Comparison of ENCODE assay signal across 23 cellular contexts in the genomic region with DNA sequence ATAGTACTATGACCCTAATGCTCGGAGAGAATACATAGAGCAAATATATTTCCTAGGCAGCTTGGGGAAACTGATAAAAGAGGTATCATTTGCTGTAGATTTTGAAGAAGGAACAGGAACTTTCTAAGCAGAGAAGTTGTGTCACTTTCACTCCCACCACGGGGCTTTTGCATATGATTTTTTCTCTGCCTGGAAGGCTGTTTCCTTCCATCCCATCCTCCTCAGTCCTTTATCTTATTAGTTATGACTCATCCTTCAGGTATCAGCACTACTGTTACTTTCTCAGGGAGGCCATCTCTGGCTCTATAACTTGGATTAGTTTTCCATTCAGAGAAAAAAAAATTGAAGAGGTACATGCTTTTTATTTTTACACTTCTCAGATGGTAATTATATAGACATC.
"Had no signal": no experiment of that assay in that cellular context is flagged by ENCODE, and none has a peak within 500 bp of the region (broad histone marks: within the 10 kb centered on the region; RNA-seq: fewer than 3 reads in every experiment).

No MANE protein-coding gene starts in this region.

- H3K36me3 Mint-ChIP-seq: activated naive CD4-positive, alpha-beta T cell treated with anti-CD3 and anti-CD28 coated beads, Interleukin-2, amount 50 U/mL, for 24 hours; brain; memory B cell; naive B cell; stimulated activated naive B cell treated with anti-CD40 and anti-IgM and Interleukin-4, amounts not matched to agents 10 μg/mL and 1 μg/mL and 100 μg/mL, for 72 hours had no signal

- H3K4me2 ChIP-seq: smooth muscle cell had no signal

- H3K9me3 ChIP-seq: transverse colon, uterus had no signal

- H3K27me3 Mint-ChIP-seq: activated CD4-positive, alpha-beta T cell treated with anti-CD3 and anti-CD28 coated beads, Interleukin-2, amount 10 ng/mL, durations not matched to agents 7 days and 5 days; activated naive CD4-positive, alpha-beta T cell treated with anti-CD3 and anti-CD28 coated beads, Interleukin-2, amount 50 U/mL, for 24 hours; brain; memory B cell; naive B cell; stimulated activated naive B cell treated with anti-CD40 and anti-IgM and Interleukin-4, amounts not matched to agents 10 μg/mL and 1 μg/mL and 100 μg/mL, for 72 hours had no signal

- H3K4me1 Mint-ChIP-seq: activated CD4-positive, alpha-beta T cell treated with anti-CD3 and anti-CD28 coated beads, Interleukin-2, amount 10 ng/mL, durations not matched to agents 7 days and 5 days; activated naive CD4-positive, alpha-beta T cell treated with anti-CD3 and anti-CD28 coated beads, Interleukin-2, amount 50 U/mL, for 24 hours; memory B cell; naive B cell; stimulated activated naive B cell treated with anti-CD40 and anti-IgM and Interleukin-4, amounts not matched to agents 10 μg/mL and 1 μg/mL and 100 μg/mL, for 72 hours had no signal

- H3K4me3 Mint-ChIP-seq: activated CD4-positive, alpha-beta T cell treated with anti-CD3 and anti-CD28 coated beads, Interleukin-2, amount 10 ng/mL, durations not matched to agents 7 days and 5 days; activated CD8-positive, alpha-beta T cell treated with anti-CD3 and anti-CD28 coated beads, Interleukin-2, amount 10 ng/mL, durations not matched to agents 7 days and 5 days; activated naive CD4-positive, alpha-beta T cell treated with anti-CD3 and anti-CD28 coated beads, Interleukin-2, amount 50 U/mL, for 24 hours; activated T-helper 1 cell treated with anti-CD3 and anti-CD28 coated beads, Interleukin-12 subunit alpha, Interleukin-12 subunit beta, Interleukin-2, Interleukin-4 antibody, amounts not matched to agents 30 ng/mL and 10 ng/mL and 1 ng/mL, durations not matched to agents 14 hours and 24 hours and 36 hours; brain; memory B cell; naive B cell; stimulated activated naive B cell treated with anti-CD40 and anti-IgM and Interleukin-4, amounts not matched to agents 10 μg/mL and 1 μg/mL and 100 μg/mL, for 72 hours had no signal

- DNase-seq: activated CD4-positive, alpha-beta T cell treated with anti-CD3 and anti-CD28 coated beads, Interleukin-2, amount 10 ng/mL, durations not matched to agents 7 days and 5 days; activated CD4-positive, CD25-positive, alpha-beta regulatory T cell treated with anti-CD3 and anti-CD28 coated beads, Interleukin-2, amount 50 U/mL, for 72 hours; activated CD8-positive, alpha-beta T cell treated with anti-CD3 and anti-CD28 coated beads, Interleukin-2, amount 10 ng/mL, durations not matched to agents 7 days and 5 days; activated gamma-delta T cell treated with Interleukin-2 at 50 U/mL for 16 hours; aorta; caudate nucleus; dermis blood vessel endothelial cell; effector CD8-positive, alpha-beta T cell; foreskin melanocyte; naive B cell; retina; sigmoid colon; stimulated activated CD4-positive, alpha-beta T cell treated with anti-CD3 and anti-CD28 coated beads, Interleukin-15, amount 100 ng/mL, for 24 hours; stimulated activated CD8-positive, alpha-beta memory T cell treated with anti-CD3 and anti-CD28 coated beads, Interleukin-4, amount 100 ng/mL, for 48 hours; stimulated activated naive B cell treated with anti-CD40 and anti-IgM and Interleukin-4, amounts not matched to agents 10 μg/mL and 1 μg/mL and 100 μg/mL, for 72 hours; transverse colon; uterus; WERI-Rb-1 had no signal

- H3K27ac Mint-ChIP-seq: activated CD4-positive, alpha-beta T cell treated with anti-CD3 and anti-CD28 coated beads, Interleukin-2, amount 10 ng/mL, durations not matched to agents 7 days and 5 days; activated CD8-positive, alpha-beta T cell treated with anti-CD3 and anti-CD28 coated beads, Interleukin-2, amount 10 ng/mL, durations not matched to agents 7 days and 5 days; activated naive CD4-positive, alpha-beta T cell treated with anti-CD3 and anti-CD28 coated beads, Interleukin-2, amount 50 U/mL, for 24 hours; activated T-helper 1 cell treated with anti-CD3 and anti-CD28 coated beads, Interleukin-12 subunit alpha, Interleukin-12 subunit beta, Interleukin-2, Interleukin-4 antibody, amounts not matched to agents 30 ng/mL and 10 ng/mL and 1 ng/mL, durations not matched to agents 14 hours and 24 hours and 36 hours; brain; memory B cell; naive B cell; stimulated activated naive B cell treated with anti-CD40 and anti-IgM and Interleukin-4, amounts not matched to agents 10 μg/mL and 1 μg/mL and 100 μg/mL, for 72 hours had no signal

- H3K9me3 Mint-ChIP-seq: activated CD4-positive, alpha-beta T cell treated with anti-CD3 and anti-CD28 coated beads, Interleukin-2, amount 10 ng/mL, durations not matched to agents 7 days and 5 days; activated naive CD4-positive, alpha-beta T cell treated with anti-CD3 and anti-CD28 coated beads, Interleukin-2, amount 50 U/mL, for 24 hours; memory B cell had no signal

- H3K27ac ChIP-seq: sigmoid colon, transverse colon, uterus, WERI-Rb-1 had no signal

- H3K4me3 ChIP-seq: sigmoid colon, smooth muscle cell, transverse colon, uterus had no signal

- ATAC-seq: activated CD8-positive, alpha-beta T cell treated with anti-CD3 and anti-CD28 coated beads, Interleukin-2, amount 10 ng/mL, durations not matched to agents 7 days and 5 days; stimulated activated naive B cell treated with anti-CD40 and anti-IgM and Interleukin-4, amounts not matched to agents 10 μg/mL and 1 μg/mL and 100 μg/mL, for 72 hours had no signal

- H3K27me3 ChIP-seq: sigmoid colon, transverse colon, uterus had no signal

- H3K36me3 ChIP-seq: sigmoid colon, transverse colon, uterus, WERI-Rb-1 had no signal

- H3K4me1 ChIP-seq: sigmoid colon, transverse colon, uterus had no signal
